Comparison of ENCODE assay signal across 8 cellular contexts in the genomic region with DNA sequence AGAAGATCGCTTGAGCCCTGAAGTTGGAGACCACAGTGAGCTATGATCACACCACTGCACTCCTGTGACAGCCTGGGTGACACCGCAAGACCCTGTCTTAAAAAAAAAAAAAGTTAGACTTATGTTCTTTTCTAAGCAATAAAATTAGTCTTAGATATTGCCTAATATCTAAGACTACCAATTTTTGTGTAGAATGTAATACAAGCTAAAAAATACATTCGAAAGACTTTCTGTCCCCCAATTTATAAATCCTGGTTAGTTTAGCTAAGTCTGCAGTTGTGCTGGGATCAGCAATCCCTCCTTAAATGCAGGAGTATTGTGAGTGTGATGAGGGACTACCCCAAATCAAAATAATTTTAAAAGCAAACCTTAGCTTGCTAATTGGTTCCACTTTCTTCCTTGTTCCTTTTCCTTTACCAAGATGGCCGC. TPM values are rescaled to one million over a fixed set of nuclear protein-coding genes. Genes with fewer than 3 reads are reported as not detected.
DNase-seq lines count a peak whose midpoint lies in the region; ATAC-seq and TF ChIP-seq lines count a peak whose summit lies in the region.

No MANE protein-coding gene starts in this region.

- no peaks in the 10 kb centered on the region for H3K27me3 Mint-ChIP-seq in natural killer cell treated with Interleukin-12 subunit alpha and Interleukin-12 subunit beta and Interleukin-15 and Interleukin-18, amount 100 ng/mL, for 72 hours

- H3K4me3 Mint-ChIP-seq in natural killer cell treated with Interleukin-12 subunit alpha and Interleukin-12 subunit beta and Interleukin-15 and Interleukin-18, amount 100 ng/mL, for 72 hours: peak overlapping the region; percentile 93

- intact Hi-C loops in colonic mucosa (cut with DNase I): loop anchor here (10.0 kb wide), 6 partner anchors 96 to 506 kb away; a partner anchor contains a TSS

- no peaks in the 10 kb centered on the region for H3K9me3 ChIP-seq in colonic mucosa

- H3K36me3 ChIP-seq in colonic mucosa: no peaks in the 10 kb centered on the region

- peaks cover 7% of the 10 kb centered on the region for H3K36me3 Mint-ChIP-seq in natural killer cell treated with Interleukin-12 subunit alpha and Interleukin-12 subunit beta and Interleukin-15 and Interleukin-18, amount 100 ng/mL, for 72 hours

- H3K4me3 ChIP-seq in AG10803 (ENCODE audit: low read length): peak overlapping the region; percentile 76
- peak overlapping the region; percentile 90 for H3K4me3 ChIP-seq in LNCaP clone FGC (ENCODE audit: low read depth, low read length)
- H3K4me3 ChIP-seq in colonic mucosa: peak overlapping the region; percentile 71

- peaks cover 66 to 70% of the 10 kb centered on the region in 2 donors for H3K4me1 Mint-ChIP-seq in natural killer cell treated with Interleukin-12 subunit alpha and Interleukin-12 subunit beta and Interleukin-15 and Interleukin-18, amount 100 ng/mL, for 72 hours (ENCODE audit: low read depth in 2 of 2)

- peak overlapping the region; percentile 96 to 98 for H3K27ac Mint-ChIP-seq in natural killer cell treated with Interleukin-12 subunit alpha and Interleukin-12 subunit beta and Interleukin-15 and Interleukin-18, amount 100 ng/mL, for 72 hours

- no peak for TF ChIP-seq CTCF in AG10803 (conservative IDR thresholded peaks at IDR 0.05; ENCODE audit: low read length)
- TF ChIP-seq CTCF in LNCaP clone FGC (IDR thresholded peaks at IDR 0.05; ENCODE audit: control insufficient read depth, extremely low read depth, insufficient read depth): no peak
- no peak for TF ChIP-seq CTCF in colonic mucosa (IDR thresholded peaks at IDR 0.05)
- TF ChIP-seq CTCF in GM10266 (IDR thresholded peaks at IDR 0.05; ENCODE audit: control insufficient read depth, insufficient read depth, low read depth, missing control alignments): no peak

- peak overlapping the region; percentile 88 for H3K27ac ChIP-seq in colonic mucosa

- peaks cover 6% of the 10 kb centered on the region for H3K4me1 ChIP-seq in colonic mucosa

- peaks cover 4% of the 10 kb centered on the region for H3K9me3 Mint-ChIP-seq in natural killer cell treated with Interleukin-12 subunit alpha and Interleukin-12 subunit beta and Interleukin-15 and Interleukin-18, amount 100 ng/mL, for 72 hours

- DNase-seq in AG10803 (ENCODE audit: low read depth) (no peak), LNCaP clone FGC (ENCODE audit: low read depth) (no peak), colonic mucosa (no peak), GM10266 (ENCODE audit: extremely low spot score) (no peak)
- DNase-seq in natural killer cell treated with Interleukin-12 subunit alpha and Interleukin-12 subunit beta and Interleukin-15 and Interleukin-18, amount 100 ng/mL, for 72 hours (ENCODE audit: low spot score): no peak

- no peaks in the 10 kb centered on the region for H3K27me3 ChIP-seq in colonic mucosa

- H3K9ac ChIP-seq in colonic mucosa (ENCODE audit: low read depth in 2 of 2, low read length in 2 of 2): peak overlapping the region in 1 of 2 donors; percentile 13

- ATAC-seq in natural killer cell treated with Interleukin-12 subunit alpha and Interleukin-12 subunit beta and Interleukin-15 and Interleukin-18, amount 100 ng/mL, for 72 hours: no peak
- no peak for ATAC-seq in HG03442 (IDR thresholded peaks at IDR 0.05; ENCODE audit: unreplicated experiment)
- no peak for ATAC-seq in HG03342 (IDR thresholded peaks at IDR 0.05; ENCODE audit: unreplicated experiment)
- no peak for ATAC-seq in GM19035 (IDR thresholded peaks at IDR 0.05; ENCODE audit: unreplicated experiment)

RNA-seq across cellular contexts. Expression of a gene that starts 0.4 kb away (rescaled TPM):
- total RNA-seq in colonic mucosa: 10 to 100 TPM; 49.5 to 54.7 TPM
- total RNA-seq in natural killer cell treated with Interleukin-12 subunit alpha and Interleukin-12 subunit beta and Interleukin-15 and Interleukin-18, amount 100 ng/mL, for 72 hours: 10 to 100 TPM; 27.5 to 40.6 TPM

RNA-seq across cellular contexts. Expression of a gene that starts 44.4 kb away (rescaled TPM):
- not detected for total RNA-seq in colonic mucosa
- not detected for total RNA-seq in natural killer cell treated with Interleukin-12 subunit alpha and Interleukin-12 subunit beta and Interleukin-15 and Interleukin-18, amount 100 ng/mL, for 72 hours

RNA-seq across cellular contexts. Expression of a gene that starts 48.5 kb away (rescaled TPM):
- total RNA-seq in colonic mucosa: 10 to 100 TPM; 19.1 to 19.2 TPM
- total RNA-seq in natural killer cell treated with Interleukin-12 subunit alpha and Interleukin-12 subunit beta and Interleukin-15 and Interleukin-18, amount 100 ng/mL, for 72 hours: 10 to 100 TPM; 30.7 to 50.1 TPM
